16 cellular contexts compared by ENCODE assay signal in the genomic region with DNA sequence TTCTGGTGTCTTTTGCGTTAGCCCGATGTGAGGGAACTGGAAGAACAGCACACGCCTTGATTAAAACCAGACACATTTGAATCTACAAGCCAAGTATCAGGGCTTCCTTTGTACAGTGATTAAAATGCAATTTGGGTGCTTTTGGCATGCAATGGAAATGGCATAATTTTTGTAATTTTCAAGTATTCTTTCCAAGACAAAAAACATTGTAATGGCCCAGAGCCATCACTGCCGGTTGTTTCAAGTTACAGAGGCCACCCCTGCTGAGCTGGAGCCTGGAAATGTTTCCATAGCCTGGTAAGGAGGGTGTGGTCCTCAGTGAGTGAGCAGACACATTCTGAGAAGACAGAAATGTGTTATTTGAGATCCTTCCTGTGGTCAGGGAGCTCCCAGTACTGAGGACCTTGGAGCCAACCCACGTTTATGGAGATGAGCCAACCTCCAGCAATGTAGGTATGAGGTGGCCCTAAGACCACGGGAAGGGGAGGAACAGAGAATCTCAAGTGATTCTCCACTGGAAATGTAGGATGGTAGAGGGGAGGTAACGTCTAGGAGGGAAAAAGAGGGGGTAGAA. TPM values are rescaled to one million over a fixed set of nuclear protein-coding genes. Genes with fewer than 3 reads are reported as not detected.
A peak's percentile ranks its signal among the peaks of the same experiment; 100 is the strongest.
DNase-seq lines count a peak whose midpoint lies in the region; ATAC-seq and TF ChIP-seq lines count a peak whose summit lies in the region.
"Had no signal": no experiment of that assay in that cellular context is flagged by ENCODE, and none has a peak within 500 bp of the region (broad histone marks: within the 10 kb centered on the region; RNA-seq: fewer than 3 reads in every experiment).

No MANE protein-coding gene starts in this region.

- no peak overlapping the region for H2AFZ ChIP-seq in neural progenitor cell (replicated peaks)

- no peak overlapping the region for H2BK120ac ChIP-seq in mesendoderm (ENCODE audit: low read depth, low read length)

- no peak for ATAC-seq in GM18873 (IDR thresholded peaks at IDR 0.05; ENCODE audit: low FRiP score, unreplicated experiment)
- no peak for ATAC-seq in HG02588 (IDR thresholded peaks at IDR 0.05; ENCODE audit: unreplicated experiment)
- ATAC-seq: esophagus mucosa, GM12878 had no signal

- H3K27ac Mint-ChIP-seq in neural progenitor cell: no peak overlapping the region
- H3K27ac Mint-ChIP-seq: CD8-positive, alpha-beta memory T cell had no signal

- H2AK5ac ChIP-seq in mesendoderm (ENCODE audit: low read length): no peak overlapping the region

- H4K5ac ChIP-seq in mesendoderm (ENCODE audit: low read length): no peak overlapping the region

- no peak overlapping the region for H4K8ac ChIP-seq in mesendoderm (ENCODE audit: low read depth, low read length)

- H3K4ac ChIP-seq in mesendoderm (ENCODE audit: low read depth, low read length): no peak overlapping the region

- H3K4me3 Mint-ChIP-seq in neural progenitor cell: no peak overlapping the region
- H3K4me3 Mint-ChIP-seq: CD8-positive, alpha-beta memory T cell had no signal

- H3K4me1 Mint-ChIP-seq in neural progenitor cell: no peaks in the 10 kb centered on the region
- H3K4me1 Mint-ChIP-seq: CD8-positive, alpha-beta memory T cell had no signal

- no peaks in the 10 kb centered on the region for H3K79me1 ChIP-seq in mesendoderm (ENCODE audit: low read length)

- no peak overlapping the region for H2BK5ac ChIP-seq in mesendoderm (ENCODE audit: low read length)

- no peak overlapping the region for H3K56ac ChIP-seq in mesendoderm (ENCODE audit: low read length)

- no peaks in the 10 kb centered on the region for H3F3A ChIP-seq in neural progenitor cell (ENCODE audit: low read depth)

- TF ChIP-seq CTCF in brain microvascular endothelial cell (IDR thresholded peaks at IDR 0.05; ENCODE audit: low read depth, low read length, missing control alignments) (no peak), suprapubic skin (IDR thresholded peaks at IDR 0.05) (no peak), neural progenitor cell (IDR thresholded peaks at IDR 0.05) (no peak)

- H4K20me1 ChIP-seq in neural progenitor cell (ENCODE audit: low read depth): no peaks in the 10 kb centered on the region

- H3K36me3 Mint-ChIP-seq in neural progenitor cell: no peaks in the 10 kb centered on the region
- H3K36me3 Mint-ChIP-seq: CD8-positive, alpha-beta memory T cell had no signal

- H3K4me2 ChIP-seq in mesendoderm (ENCODE audit: low read length): no peak overlapping the region
- H3K4me2 ChIP-seq in neural progenitor cell: no peak overlapping the region

- H3K27ac ChIP-seq in brain microvascular endothelial cell (no peak overlapping the region), mesendoderm (ENCODE audit: low read depth, low read length) (no peak overlapping the region), suprapubic skin (no peak overlapping the region), neural progenitor cell (no peak overlapping the region)

- H3K4me1 ChIP-seq in mesendoderm (ENCODE audit: control insufficient read depth, low read depth, low read length) (no peaks in the 10 kb centered on the region), suprapubic skin (peaks cover 4% of the 10 kb centered on the region), neural progenitor cell (no peaks in the 10 kb centered on the region)

- no peak overlapping the region for H3K23ac ChIP-seq in mesendoderm (ENCODE audit: low read length)

- H3K9ac ChIP-seq in mesendoderm (ENCODE audit: low read length) (no peak overlapping the region), neural progenitor cell (no peak overlapping the region)

- no peaks in the 10 kb centered on the region for H3K36me3 ChIP-seq in brain microvascular endothelial cell (replicated peaks)
- H3K36me3 ChIP-seq in mesendoderm (ENCODE audit: control insufficient read depth, insufficient read depth, low read length): no peaks in the 10 kb centered on the region
- H3K36me3 ChIP-seq in suprapubic skin: no peaks in the 10 kb centered on the region
- H3K36me3 ChIP-seq in neural progenitor cell: no peaks in the 10 kb centered on the region

- no peaks in the 10 kb centered on the region for H3K9me3 Mint-ChIP-seq in neural progenitor cell

- H3K9me3 ChIP-seq in suprapubic skin (no peaks in the 10 kb centered on the region), neural progenitor cell (ENCODE audit: low read depth) (no peaks in the 10 kb centered on the region)

- H3K27me3 Mint-ChIP-seq in neural progenitor cell (ENCODE audit: insufficient read depth, low read depth): no peaks in the 10 kb centered on the region

- no CpG with 5 or more reads among the region's 7 CpGs for WGBS in mesendoderm (ENCODE audit: extremely low coverage, insufficient coverage, low lambda C conversion rate)
- WGBS in suprapubic skin: 32% methylated on average over 7 of the region's 7 CpGs

- H3K79me2 ChIP-seq in mesendoderm (ENCODE audit: control insufficient read depth, insufficient read depth, low read length) (no peaks in the 10 kb centered on the region), neural progenitor cell (ENCODE audit: low read depth) (no peaks in the 10 kb centered on the region)

- H3K18ac ChIP-seq in mesendoderm (ENCODE audit: low read length): no peak overlapping the region

- H3K27me3 ChIP-seq in brain microvascular endothelial cell (replicated peaks) (no peaks in the 10 kb centered on the region), mesendoderm (ENCODE audit: insufficient read depth, low read length, poor library complexity) (no peaks in the 10 kb centered on the region), suprapubic skin (no peaks in the 10 kb centered on the region), neural progenitor cell (no peaks in the 10 kb centered on the region)

- DNase-seq in AG20443 (ENCODE audit: low spot score) (peak; percentile 92), HT1080 (ENCODE audit: low read depth) (peak; percentile 95), brain microvascular endothelial cell (peak; percentile 65), mesendoderm (peak; percentile 29), suprapubic skin (ENCODE audit: low spot score in 2 of 2) (no peak), neural progenitor cell (ENCODE audit: low spot score) (no peak)
- DNase-seq: CD8-positive, alpha-beta memory T cell; NCI-H2227 treated with DMSO at 0.1 percent for 48 hours had no signal

- H3K4me3 ChIP-seq in brain microvascular endothelial cell (ENCODE audit: low read depth, low read length): no peak overlapping the region
- H3K4me3 ChIP-seq in mesendoderm (ENCODE audit: low read length): no peak overlapping the region
- no peak overlapping the region for H3K4me3 ChIP-seq in suprapubic skin
- no peak overlapping the region for H3K4me3 ChIP-seq in neural progenitor cell
- H3K4me3 ChIP-seq: GM12878 had no signal

- TF ChIP-seq EP300 in suprapubic skin (IDR thresholded peaks at IDR 0.05): no peak

- H2BK15ac ChIP-seq in mesendoderm (replicated peaks; ENCODE audit: low read depth): no peak overlapping the region

- in situ Hi-C loops in brain microvascular endothelial cell (cut with HindIII; ENCODE audit: low pct_ligation_motif_present, low sequenced_read_pairs): no loop called here

- no peak for TF ChIP-seq POLR2A in suprapubic skin (IDR thresholded peaks at IDR 0.05)

RNA-seq across cellular contexts. Expression of a gene that starts 20.9 kb away (rescaled TPM):
- total RNA-seq in HT1080 (2014; rRNA removed; shearing (Covaris generic)): 0.27 TPM in 1 of 2 replicates, not detected in the other
- 0.09 and 0.22 TPM in 2 replicates for polyA plus RNA-seq in HT1080 (2015; cell fraction: cytosol; rRNA removed)
- not detected in 2 replicates for polyA plus RNA-seq in HT1080 (2015; cell fraction: nucleus; rRNA removed)
- not detected for polyA plus RNA-seq in mesendoderm (2013, experiment 1 of 2)
- polyA plus RNA-seq in mesendoderm (2013, experiment 2 of 2): not detected
- total RNA-seq in suprapubic skin (not detected), neural progenitor cell (ENCODE audit: low replicate concordance) (not detected in 2 replicates)
- total RNA-seq: activated CD8-positive, alpha-beta memory T cell treated with anti-CD3 and anti-CD28 coated beads for 36 hours; CD8-positive, alpha-beta memory T cell; esophagus mucosa; GM12878; liver; pulmonary artery endothelial cell; urinary bladder had no signal
- polyA plus RNA-seq: CD8-positive, alpha-beta memory T cell; GM12878; liver; urinary bladder had no signal

RNA-seq across cellular contexts. Expression of a gene that starts 57.5 kb away (rescaled TPM):
- total RNA-seq in HT1080 (2014; rRNA removed; shearing (Covaris generic)): 31.8 and 32.9 TPM in 2 replicates
- polyA plus RNA-seq in HT1080 (2015; cell fraction: cytosol; rRNA removed): 23.0 and 28.3 TPM in 2 replicates
- 96.2 and 110 TPM in 2 replicates for polyA plus RNA-seq in HT1080 (2015; cell fraction: nucleus; rRNA removed)
- 23.3 TPM for polyA plus RNA-seq in mesendoderm (2013, experiment 1 of 2)
- 23.2 TPM for polyA plus RNA-seq in mesendoderm (2013, experiment 2 of 2)
- 10 to 100 TPM; 10.9 to 56.4 (median 18.6) TPM for total RNA-seq in suprapubic skin
- total RNA-seq in neural progenitor cell (ENCODE audit: low replicate concordance): 52.9 and 63.4 TPM in 2 replicates

Comparison
In these comparisons a context has a peak if more than half of its experiments do, and no peak if none do; other contexts are left out.
1. DNase-seq: peak in AG20443 (single experiment), HT1080 (single experiment), brain microvascular endothelial cell (single experiment) and mesendoderm (single experiment); none in suprapubic skin (0 of 2) and neural progenitor cell (single experiment).